ENCODE assay signal across 9 cellular contexts in the genomic region with DNA sequence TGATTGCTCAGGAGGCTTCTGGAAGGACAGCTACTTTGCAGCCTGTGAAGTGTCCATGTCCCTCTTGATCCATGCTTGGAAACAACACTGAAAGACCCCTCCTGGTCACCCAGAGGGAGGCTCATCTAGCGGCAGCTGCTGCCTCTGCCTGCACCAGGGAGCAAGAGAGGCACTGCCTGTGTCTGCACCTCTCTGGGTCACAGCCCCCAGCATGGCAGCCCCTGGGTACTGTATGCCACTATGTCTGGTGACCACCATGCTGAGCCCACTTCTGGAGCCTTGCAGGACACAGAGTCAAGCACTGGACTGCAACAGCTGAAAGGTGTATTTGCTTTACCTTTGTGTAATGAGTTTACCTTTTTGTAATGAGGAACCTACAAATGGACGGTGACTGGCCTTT.
"Had no signal": no experiment of that assay in that cellular context is flagged by ENCODE, and none has a peak within 500 bp of the region (broad histone marks: within the 10 kb centered on the region; RNA-seq: fewer than 3 reads in every experiment).

No MANE protein-coding gene starts in this region.

- ATAC-seq: HCT116, K562 had no signal

- H3K27ac ChIP-seq: GM23248, HL-60 had no signal

- H3K36me3 ChIP-seq: HAP-1 had no signal

- DNase-seq: GM23248, GOT3, H7, HFFc6, IMR-90 had no signal

- H3K4me3 ChIP-seq: GM23248, HAP-1, K562 had no signal

- H2AFZ ChIP-seq: GM23248 had no signal

- H3K9ac ChIP-seq: GM23248 had no signal

- H3K4me1 ChIP-seq: HAP-1 had no signal
